In the genomic region with DNA sequence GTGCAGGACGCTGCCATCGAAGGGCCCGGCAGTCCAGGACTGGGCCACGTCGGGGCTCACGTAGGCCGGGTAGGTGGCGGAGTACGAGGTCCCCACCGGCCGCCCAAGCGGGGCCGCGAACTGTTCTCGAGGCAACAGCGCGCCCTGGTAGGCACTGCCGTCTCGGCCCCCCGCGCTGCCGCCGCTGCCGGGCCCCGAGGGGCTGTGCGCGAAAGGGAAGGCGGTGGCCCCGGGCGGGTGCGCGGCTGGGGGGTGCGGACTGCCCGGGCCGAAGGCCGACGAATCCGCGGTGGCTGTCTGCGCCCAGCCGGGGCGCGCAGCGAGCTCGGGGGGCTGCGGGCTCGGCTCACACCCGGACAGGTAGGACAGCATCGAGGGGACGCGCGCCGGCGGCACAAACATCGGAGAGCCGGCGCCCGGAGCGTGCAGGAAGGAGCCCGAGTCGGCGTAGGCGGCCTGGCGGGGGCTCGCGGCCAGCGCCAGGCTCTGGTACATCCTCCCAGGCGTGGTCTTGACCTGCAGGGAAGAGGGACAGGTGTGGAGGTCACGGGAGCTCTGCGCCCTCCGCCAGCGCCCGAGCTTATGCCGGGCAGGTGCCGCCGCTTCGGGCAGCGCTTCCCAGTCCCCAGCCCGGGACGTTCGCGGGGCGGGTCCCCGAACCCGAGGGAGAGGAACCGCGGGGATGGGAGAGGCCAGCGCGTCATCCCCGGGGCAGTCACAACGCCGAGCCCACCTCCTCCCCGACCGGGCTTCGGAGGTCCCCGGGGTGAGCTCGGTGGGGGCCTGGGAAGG, we compare ENCODE assay signal across 16 cellular contexts. TPM values are rescaled to one million over a fixed set of nuclear protein-coding genes. Genes with fewer than 3 reads are reported as not detected.
DNase-seq lines count a peak whose midpoint lies in the region; ATAC-seq and TF ChIP-seq lines count a peak whose summit lies in the region.
"Had no signal": no experiment of that assay in that cellular context is flagged by ENCODE, and none has a peak within 500 bp of the region (broad histone marks: within the 10 kb centered on the region; RNA-seq: fewer than 3 reads in every experiment).

No MANE protein-coding gene starts in this region.

- H3K27ac ChIP-seq in esophagus muscularis mucosa (replicated peaks in 1 of 4), result no peak overlapping the region
- no peak overlapping the region for H3K27ac ChIP-seq in mesodermal cell (ENCODE audit: low read depth, low read length, severe bottlenecking)

- H3K9me3 ChIP-seq in esophagus muscularis mucosa (no peaks in the 10 kb centered on the region), mesodermal cell (ENCODE audit: control insufficient read depth, low read length) (no peaks in the 10 kb centered on the region)

- H3K4me1 Mint-ChIP-seq in type B pancreatic cell (ENCODE audit: unreplicated experiment), result peaks cover 19% of the 10 kb centered on the region
- H3K4me1 Mint-ChIP-seq: activated CD4-positive, alpha-beta T cell treated with anti-CD3 and anti-CD28 coated beads, Interleukin-2, amount 10 ng/mL, durations not matched to agents 24 days and 14 days had no signal

- peaks cover 4 to 96% (median 47%) of the 10 kb centered on the region in 4 donors for H3K27me3 ChIP-seq in esophagus muscularis mucosa

- DNase-seq in NCI-H69 (lab: John Stamatoyannopoulos, UW) (peak; percentile 9), esophagus muscularis mucosa (ENCODE audit: extremely low spot score) (no peak), type B pancreatic cell (ENCODE audit: extremely low spot score, unreplicated experiment) (no peak), NCI-H2171 treated with DMSO at 0.1 percent for 48 hours (lab: John Stamatoyannopoulos, UW) (no peak)
- DNase-seq: activated CD4-positive, alpha-beta T cell treated with anti-CD3 and anti-CD28 coated beads, Interleukin-2, amount 10 ng/mL, durations not matched to agents 24 days and 14 days; activated gamma-delta T cell; COR-L47; kidney glomerular epithelial cell; NCI-H1417 treated with DMSO at 0.1 percent for 48 hours; occipital lobe; stimulated activated naive CD4-positive, alpha-beta T cell had no signal

- H3K4me3 Mint-ChIP-seq in type B pancreatic cell, result peak overlapping the region; percentile 57
- H3K4me3 Mint-ChIP-seq: activated CD4-positive, alpha-beta T cell treated with anti-CD3 and anti-CD28 coated beads, Interleukin-2, amount 10 ng/mL, durations not matched to agents 24 days and 14 days; central memory CD8-positive, alpha-beta T cell had no signal

- no peaks in the 10 kb centered on the region for H3K9me3 Mint-ChIP-seq in type B pancreatic cell
- H3K9me3 Mint-ChIP-seq: activated CD4-positive, alpha-beta T cell treated with anti-CD3 and anti-CD28 coated beads, Interleukin-2, amount 10 ng/mL, durations not matched to agents 24 days and 14 days; central memory CD8-positive, alpha-beta T cell had no signal

- H3K36me3 ChIP-seq in esophagus muscularis mucosa (no peaks in the 10 kb centered on the region), mesodermal cell (ENCODE audit: control insufficient read depth, insufficient read depth, low read length) (no peaks in the 10 kb centered on the region)

- TF ChIP-seq EP300 in esophagus muscularis mucosa (IDR thresholded peaks at IDR 0.05), result no peak

- intact Hi-C loops in esophagus muscularis mucosa (cut with DNase I), result no loop called here

- no peak for ATAC-seq in HG02852 (IDR thresholded peaks at IDR 0.05; ENCODE audit: unreplicated experiment)
- ATAC-seq in GM21786 (IDR thresholded peaks at IDR 0.05; ENCODE audit: unreplicated experiment), result no peak

- H3K4me1 ChIP-seq in esophagus muscularis mucosa (peaks cover 11 to 31% (median 30%) of the 10 kb centered on the region in 4 donors), mesodermal cell (ENCODE audit: control insufficient read depth, insufficient read depth, low read length, poor library complexity, severe bottlenecking) (peaks cover 5% of the 10 kb centered on the region)

- H3K36me3 Mint-ChIP-seq in type B pancreatic cell, result no peaks in the 10 kb centered on the region

- 1% methylated on average over 12 of the region's 97 CpGs for WGBS in esophagus muscularis mucosa
- 1% methylated on average over 80 to 83 of the region's 97 CpGs for WGBS in mesodermal cell (ENCODE audit: insufficient coverage in 2 of 2), 2 experiments

- TF ChIP-seq POLR2A in esophagus muscularis mucosa (IDR thresholded peaks at IDR 0.05; ENCODE audit: low read depth), result no peak

- peaks cover 43% of the 10 kb centered on the region for H3K27me3 Mint-ChIP-seq in type B pancreatic cell

- H3K27ac Mint-ChIP-seq in type B pancreatic cell, result no peak overlapping the region
- H3K27ac Mint-ChIP-seq: activated CD4-positive, alpha-beta T cell treated with anti-CD3 and anti-CD28 coated beads, Interleukin-2, amount 10 ng/mL, durations not matched to agents 24 days and 14 days had no signal

- H3K4me3 ChIP-seq in esophagus muscularis mucosa, result peak overlapping the region; percentile 32 to 55 (median 38)
- H3K4me3 ChIP-seq in mesodermal cell (ENCODE audit: extremely low read depth, insufficient read depth, low read length, poor library complexity, severe bottlenecking), result peak overlapping the region; percentile 55

- TF ChIP-seq CTCF in esophagus muscularis mucosa (IDR thresholded peaks at IDR 0.05), result no peak
- TF ChIP-seq CTCF in type B pancreatic cell (conservative IDR thresholded peaks at IDR 0.05), result no peak

RNA-seq across cellular contexts. Expression of a gene that starts 0.6 kb away (rescaled TPM):
- under 1 TPM in 3 of 4 donors, not detected in 1; 0.33 to 0.78 (median 0.46) TPM for total RNA-seq in esophagus muscularis mucosa
- polyA plus RNA-seq in mesodermal cell (2013, experiment 1 of 2), result 18.4 TPM
- polyA plus RNA-seq in mesodermal cell (2013, experiment 2 of 2), result 18.3 TPM
- total RNA-seq in type B pancreatic cell (ENCODE audit: low replicate concordance), result 10.8 and 12.8 TPM in 2 replicates
- total RNA-seq: activated CD4-positive, alpha-beta T cell treated with anti-CD3 and anti-CD28 coated beads, Interleukin-2, amount 10 ng/mL, durations not matched to agents 24 days and 14 days; HT1080 had no signal

RNA-seq across cellular contexts. Expression of a gene that starts 47.9 kb away (rescaled TPM):
- total RNA-seq in esophagus muscularis mucosa (not detected), type B pancreatic cell (ENCODE audit: low replicate concordance) (7.3 and 17.9 TPM in 2 replicates)
- polyA plus RNA-seq in mesodermal cell (2013, experiment 1 of 2), result not detected
- polyA plus RNA-seq in mesodermal cell (2013, experiment 2 of 2), result not detected
- total RNA-seq: activated CD4-positive, alpha-beta T cell treated with anti-CD3 and anti-CD28 coated beads, Interleukin-2, amount 10 ng/mL, durations not matched to agents 24 days and 14 days; HT1080; occipital lobe had no signal
